ENCODE assay signal across 1 cellular context in genomic region chr17:72122668-72123495, GRCh38.
TF ChIP-seq lines count a peak whose summit lies in the region.

No MANE protein-coding gene starts in this region.

TF ChIP-seq in HepG2, 621 proteins besides CTCF, POLR2A, EP300 and RAD21 (continued from another document and continues in another):
- TF ChIP-seq HNF1A (IDR thresholded peaks at IDR 0.05; ENCODE audit: low read depth) (peak; percentile 98), HNF1A (CRISPR knock-in tag; IDR thresholded peaks at IDR 0.05; ENCODE audit: borderline replicate concordance) (peak; percentile 99), ZNF790 (CRISPR knock-in tag; IDR thresholded peaks at IDR 0.05; ENCODE audit: borderline replicate concordance) (no peak; the same call in 1 of the 2 replicates), RBFOX2 (IDR thresholded peaks at IDR 0.05; ENCODE audit: low read depth, low read length) (peak; percentile 98), SETDB1 (CRISPR knock-in tag; IDR thresholded peaks at IDR 0.05; ENCODE audit: borderline replicate concordance) (no peak), E2F1 (CRISPR knock-in tag; IDR thresholded peaks at IDR 0.05) (peak; percentile 55), NCOR1 (IDR thresholded peaks at IDR 0.05; ENCODE audit: borderline replicate concordance, low read length) (no peak; the same call in none of the 2 replicates), DPF2 (CRISPR knock-in tag; IDR thresholded peaks at IDR 0.05; ENCODE audit: borderline replicate concordance, low read depth) (no peak; the same call in none of the 2 replicates), ZBTB26 (CRISPR knock-in tag; IDR thresholded peaks at IDR 0.05; ENCODE audit: borderline replicate concordance) (no peak), ZNF605 (CRISPR knock-in tag; IDR thresholded peaks at IDR 0.05) (peak; percentile 59), NR2F2 (IDR thresholded peaks at IDR 0.05; ENCODE audit: borderline replicate concordance, low read depth) (peak; percentile 42; the same call in 1 of the 2 replicates), ZNF572 (CRISPR knock-in tag; IDR thresholded peaks at IDR 0.05) (no peak), SIX1 (CRISPR knock-in tag; IDR thresholded peaks at IDR 0.05; ENCODE audit: borderline replicate concordance) (no peak), ZBTB40 (IDR thresholded peaks at IDR 0.05) (no peak), ZBTB40 (CRISPR knock-in tag; IDR thresholded peaks at IDR 0.05) (peak; percentile 36), IRF9 (CRISPR knock-in tag; IDR thresholded peaks at IDR 0.05; ENCODE audit: borderline replicate concordance) (no peak), ZNF652 (CRISPR knock-in tag; IDR thresholded peaks at IDR 0.05; ENCODE audit: borderline replicate concordance, low read depth) (peak; percentile 63), STAG1 (CRISPR knock-in tag; IDR thresholded peaks at IDR 0.05) (0 out of 2 replicates have a peak, but pooled peaks have one; percentile 34), TBX2 (CRISPR knock-in tag; IDR thresholded peaks at IDR 0.05; ENCODE audit: borderline replicate concordance) (peak; percentile 83), MED13 (CRISPR knock-in tag; IDR thresholded peaks at IDR 0.05) (peak; percentile 93), ZHX1 (CRISPR knock-in tag; IDR thresholded peaks at IDR 0.05; ENCODE audit: low read depth) (no peak), SP1 (IDR thresholded peaks at IDR 0.05) (no peak), SP1 (CRISPR knock-in tag; IDR thresholded peaks at IDR 0.05) (no peak), ZNF549 (CRISPR knock-in tag; IDR thresholded peaks at IDR 0.05) (no peak), PHB2 (IDR thresholded peaks at IDR 0.05; ENCODE audit: partially characterized antibody) (no peak), AHDC1 (CRISPR knock-in tag; IDR thresholded peaks at IDR 0.05; ENCODE audit: borderline replicate concordance) (peak; percentile 69; the same call in 1 of the 2 replicates), DNMT1 (CRISPR knock-in tag; IDR thresholded peaks at IDR 0.05) (0 out of 2 replicates have a peak, but pooled peaks have one; percentile 15)
